Comparison of ENCODE assay signal across 1 cellular context in the genomic region with DNA sequence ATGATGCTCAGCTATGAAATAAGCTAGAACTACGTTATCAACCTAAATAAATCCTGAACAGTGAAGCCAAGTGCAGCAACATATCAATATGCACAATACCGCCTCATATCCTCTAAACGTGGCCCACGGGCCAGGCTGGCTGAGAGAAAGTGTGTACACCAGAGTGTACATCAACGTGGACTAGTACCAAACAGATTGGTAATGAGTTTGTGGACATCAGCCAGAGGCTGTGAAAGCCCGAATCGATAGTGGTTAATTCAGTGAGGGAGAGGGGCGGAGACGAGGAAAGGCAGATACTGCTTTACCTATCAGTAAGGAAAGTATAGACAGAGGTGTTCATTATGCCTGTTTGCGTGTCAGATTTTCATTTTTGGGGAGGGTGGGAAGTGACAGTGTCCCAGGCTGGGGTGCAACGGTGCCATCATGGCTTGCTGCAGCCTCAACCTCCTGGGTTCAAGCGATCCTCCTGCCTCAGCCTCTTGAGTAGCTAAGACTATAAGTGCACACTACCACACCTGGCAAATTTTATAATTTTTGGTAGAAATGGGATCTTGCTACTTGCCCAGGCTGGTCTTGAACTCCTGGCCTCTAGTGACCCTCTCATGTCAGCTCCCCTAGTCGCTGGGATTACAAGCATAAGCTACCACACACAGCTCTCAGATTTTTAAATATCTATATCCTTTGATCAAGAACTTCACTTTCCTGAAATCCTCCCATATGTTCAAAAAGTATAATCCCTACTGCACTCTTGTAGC.
TF ChIP-seq lines count a peak whose summit lies in the region.

No MANE protein-coding gene starts in this region.

TF ChIP-seq in GM23338, 12 proteins besides CTCF, POLR2A, EP300 and RAD21 (continued from another document):
- TF ChIP-seq, protein P1, sequence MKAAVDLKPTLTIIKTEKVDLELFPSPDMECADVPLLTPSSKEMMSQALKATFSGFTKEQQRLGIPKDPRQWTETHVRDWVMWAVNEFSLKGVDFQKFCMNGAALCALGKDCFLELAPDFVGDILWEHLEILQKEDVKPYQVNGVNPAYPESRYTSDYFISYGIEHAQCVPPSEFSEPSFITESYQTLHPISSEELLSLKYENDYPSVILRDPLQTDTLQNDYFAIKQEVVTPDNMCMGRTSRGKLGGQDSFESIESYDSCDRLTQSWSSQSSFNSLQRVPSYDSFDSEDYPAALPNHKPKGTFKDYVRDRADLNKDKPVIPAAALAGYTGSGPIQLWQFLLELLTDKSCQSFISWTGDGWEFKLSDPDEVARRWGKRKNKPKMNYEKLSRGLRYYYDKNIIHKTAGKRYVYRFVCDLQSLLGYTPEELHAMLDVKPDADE (IDR thresholded peaks at IDR 0.05): no peak
- no peak for TF ChIP-seq ZNF114 (CRISPR knock-in tag; IDR thresholded peaks at IDR 0.05)
